ENCODE assay signal across 8 cellular contexts in genomic region chr2:143205106-143205764, GRCh38.
DNase-seq lines count a peak whose midpoint lies in the region; ATAC-seq and TF ChIP-seq lines count a peak whose summit lies in the region.

No MANE protein-coding gene starts in this region.

- H3K56ac ChIP-seq in mesendoderm (ENCODE audit: low read length) = no peak overlapping the region

- H3K27me3 ChIP-seq in mesendoderm (ENCODE audit: insufficient read depth, low read length, poor library complexity) = no peaks in the 10 kb centered on the region

- no peak overlapping the region for H3K9ac ChIP-seq in mesendoderm (ENCODE audit: low read length)

- no peak overlapping the region for H4K8ac ChIP-seq in mesendoderm (ENCODE audit: low read depth, low read length)

- H3K4ac ChIP-seq in mesendoderm (ENCODE audit: low read depth, low read length) = no peak overlapping the region

- no peaks in the 10 kb centered on the region for H3K36me3 ChIP-seq in mesendoderm (ENCODE audit: control insufficient read depth, insufficient read depth, low read length)

- H2AK5ac ChIP-seq in mesendoderm (ENCODE audit: low read length) = no peak overlapping the region

- H2BK15ac ChIP-seq in mesendoderm (replicated peaks; ENCODE audit: low read depth) = no peak overlapping the region

- WGBS in mesendoderm (ENCODE audit: extremely low coverage, insufficient coverage, low lambda C conversion rate) = no CpG with 5 or more reads among the region's 1 CpG

- ATAC-seq in GM21723 (IDR thresholded peaks at IDR 0.05; ENCODE audit: unreplicated experiment) = peak; percentile 54
- no peak for ATAC-seq in HG03139 (IDR thresholded peaks at IDR 0.05; ENCODE audit: unreplicated experiment)

- no peak overlapping the region for H2BK5ac ChIP-seq in mesendoderm (ENCODE audit: low read length)

- no peaks in the 10 kb centered on the region for H3K79me1 ChIP-seq in mesendoderm (ENCODE audit: low read length)

- TF ChIP-seq CTCF in fibroblast of villous mesenchyme (IDR thresholded peaks at IDR 0.05; ENCODE audit: insufficient read depth, low read depth, low read length) = no peak

- no peak overlapping the region for H2BK120ac ChIP-seq in mesendoderm (ENCODE audit: low read depth, low read length)

- H3K27ac ChIP-seq in mesendoderm (ENCODE audit: low read depth, low read length) = no peak overlapping the region

- DNase-seq in DMS153 treated with DMSO at 0.1 percent for 48 hours (lab: John Stamatoyannopoulos, UW; ENCODE audit: unreplicated experiment) (peak; percentile 5), DMS153 (lab: John Stamatoyannopoulos, UW) (no peak), RKO (ENCODE audit: low spot score) (peak; percentile 50), fibroblast of villous mesenchyme (ENCODE audit: low read depth) (peak; percentile 13), mesendoderm (no peak), islet precursor cell (no peak)

- H3K23ac ChIP-seq in mesendoderm (ENCODE audit: low read length) = no peak overlapping the region

- no peak overlapping the region for H4K5ac ChIP-seq in mesendoderm (ENCODE audit: low read length)

- H3K18ac ChIP-seq in mesendoderm (ENCODE audit: low read length) = no peak overlapping the region

- no peaks in the 10 kb centered on the region for H3K4me1 ChIP-seq in mesendoderm (ENCODE audit: control insufficient read depth, low read depth, low read length)

- H3K79me2 ChIP-seq in mesendoderm (ENCODE audit: control insufficient read depth, insufficient read depth, low read length) = no peaks in the 10 kb centered on the region

- no peak overlapping the region for H3K4me3 ChIP-seq in fibroblast of villous mesenchyme (ENCODE audit: low read depth, low read length)
- H3K4me3 ChIP-seq in mesendoderm (ENCODE audit: low read length) = no peak overlapping the region

- H3K4me2 ChIP-seq in mesendoderm (ENCODE audit: low read length) = no peak overlapping the region

Comparison
In these comparisons a context has a peak if more than half of its experiments do, and no peak if none do; other contexts are left out.
1. DNase-seq: peak in DMS153 treated with DMSO at 0.1 percent for 48 hours (single experiment), RKO (single experiment) and fibroblast of villous mesenchyme (single experiment); none in DMS153 (single experiment), mesendoderm (single experiment) and islet precursor cell (single experiment).